Comparison of ENCODE assay signal across 21 cellular contexts in the genomic region with DNA sequence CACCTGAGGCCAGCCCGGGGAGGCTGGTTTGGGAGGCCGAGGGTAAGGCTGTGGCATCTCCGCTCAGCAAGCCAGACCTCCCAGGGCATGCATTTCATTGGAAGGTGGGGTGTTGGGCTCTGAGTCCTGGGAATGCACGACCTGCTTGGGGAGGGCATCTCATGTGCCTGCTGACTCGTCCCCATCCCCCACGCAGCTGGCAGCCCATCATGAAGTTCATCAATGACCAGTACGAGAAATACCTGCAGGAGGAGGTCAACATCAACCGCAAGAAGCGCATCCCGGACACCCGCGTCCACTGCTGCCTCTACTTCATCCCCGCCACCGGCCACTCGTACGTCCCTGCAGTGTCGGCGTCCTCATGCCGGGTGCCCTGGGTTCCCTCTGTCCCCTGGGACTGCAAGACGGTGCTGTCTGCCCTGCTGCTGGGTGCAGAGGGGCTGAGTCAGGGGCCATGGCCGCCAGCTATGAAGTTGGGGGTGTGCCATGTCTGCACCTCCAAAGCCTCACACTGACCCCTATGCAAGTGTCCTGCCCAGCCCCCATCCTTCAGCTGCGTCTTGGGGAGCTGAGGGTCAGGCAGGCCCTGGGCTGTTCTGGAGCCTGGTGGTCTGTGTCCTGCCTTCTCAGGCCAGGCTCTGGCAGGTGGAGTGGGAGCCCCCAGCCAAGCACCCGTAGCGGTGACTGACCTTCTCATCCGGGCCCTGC.
DNase-seq lines count a peak whose midpoint lies in the region; ATAC-seq and TF ChIP-seq lines count a peak whose summit lies in the region.
"Had no signal": no experiment of that assay in that cellular context is flagged by ENCODE, and none has a peak within 500 bp of the region (broad histone marks: within the 10 kb centered on the region; RNA-seq: fewer than 3 reads in every experiment).

No MANE protein-coding gene starts in this region.

- H3K27ac ChIP-seq in CD4-positive, alpha-beta T cell (ENCODE audit: low read depth, low read length) = no peak overlapping the region
- H3K27ac ChIP-seq in OCI-LY1 (ENCODE audit: low read depth, low read length, poor library complexity, severe bottlenecking) = peak overlapping the region; percentile 87
- H3K27ac ChIP-seq in right cardiac atrium (ENCODE audit: low read length) = no peak overlapping the region
- H3K27ac ChIP-seq in sigmoid colon = peak overlapping the region; percentile 79 to 87 (median 82)
- H3K27ac ChIP-seq: pancreas had no signal

- H3K79me2 ChIP-seq in OCI-LY1 (ENCODE audit: insufficient read depth, low read length) = peaks cover 17% of the 10 kb centered on the region

- H3K4me3 ChIP-seq in OCI-LY1 (ENCODE audit: low read depth, low read length, poor library complexity, severe bottlenecking) (no peak overlapping the region), right cardiac atrium (ENCODE audit: low read length) (no peak overlapping the region), sigmoid colon (no peak overlapping the region)
- H3K4me3 ChIP-seq: breast epithelium, pancreas, upper lobe of left lung had no signal

- TF ChIP-seq EP300 in sigmoid colon (IDR thresholded peaks at IDR 0.05) = no peak

- no peak for ATAC-seq in CD4-positive, alpha-beta T cell (ENCODE audit: poor library complexity)
- no peak for ATAC-seq in right cardiac atrium
- ATAC-seq in GM21367 (IDR thresholded peaks at IDR 0.05; ENCODE audit: unreplicated experiment) = no peak
- no peak for ATAC-seq in HG03457 (IDR thresholded peaks at IDR 0.05; ENCODE audit: unreplicated experiment)
- ATAC-seq: pancreas had no signal

- H3K9me3 Mint-ChIP-seq in CD4-positive, alpha-beta T cell = no peaks in the 10 kb centered on the region
- H3K9me3 Mint-ChIP-seq: dendritic cell treated with granulocyte-macrophage colony-stimulating factor and Interleukin-4, amounts not matched to agents 40 ng/mL and 50 ng/mL, for 4 days; naive B cell had no signal

- H3K4me1 Mint-ChIP-seq in CD4-positive, alpha-beta T cell (ENCODE audit: low read depth) = peaks cover 6% of the 10 kb centered on the region

- peaks cover 53% of the 10 kb centered on the region for H3K36me3 Mint-ChIP-seq in CD4-positive, alpha-beta T cell (ENCODE audit: low read depth)

- no peak overlapping the region for H3K4me3 Mint-ChIP-seq in CD4-positive, alpha-beta T cell
- H3K4me3 Mint-ChIP-seq: dendritic cell treated with granulocyte-macrophage colony-stimulating factor and Interleukin-4, amounts not matched to agents 40 ng/mL and 50 ng/mL, for 4 days; naive B cell had no signal

- POLR2A ChIA-PET in CD4-positive, alpha-beta T cell (lab: Charles Lee) = interaction anchor here (1.4 to 1.5 kb wide), 2 partner anchors 43 to 148 kb away, joined by 3 to 5 read pairs; no protein-coding TSS in a partner anchor
- POLR2A ChIA-PET in GM10248 (lab: Yijun Ruan, JAX) = no interaction called here

- H3K36me3 ChIP-seq in OCI-LY1 (ENCODE audit: insufficient read depth, low read length) (peaks cover 99% of the 10 kb centered on the region), sigmoid colon (peaks cover 34 to 69% (median 50%) of the 10 kb centered on the region in 4 donors)

- no peaks in the 10 kb centered on the region for H3K27me3 ChIP-seq in CD4-positive, alpha-beta T cell (ENCODE audit: control insufficient read depth, insufficient read depth, low read length)
- H3K27me3 ChIP-seq in OCI-LY1 (ENCODE audit: insufficient read depth, low read length) = no peaks in the 10 kb centered on the region
- no peaks in the 10 kb centered on the region for H3K27me3 ChIP-seq in right cardiac atrium (ENCODE audit: control insufficient read depth, insufficient read depth)
- H3K27me3 ChIP-seq in sigmoid colon = no peaks in the 10 kb centered on the region
- H3K27me3 ChIP-seq: breast epithelium, pancreas, upper lobe of left lung had no signal

- 90% methylated on average over 25 of the region's 25 CpGs for WGBS in right cardiac atrium
- 94% methylated on average over 25 of the region's 25 CpGs for WGBS in sigmoid colon, 2 donors

- peak overlapping the region; percentile 17 for H3K27ac Mint-ChIP-seq in CD4-positive, alpha-beta T cell
- H3K27ac Mint-ChIP-seq: dendritic cell treated with granulocyte-macrophage colony-stimulating factor and Interleukin-4, amounts not matched to agents 40 ng/mL and 50 ng/mL, for 4 days had no signal

- intact Hi-C loops in CD4-positive, alpha-beta T cell (cut with DNase I, micrococcal nuclease) = no loop called here
- intact Hi-C loops in right cardiac atrium (cut with DNase I) = no loop called here
- intact Hi-C loops in sigmoid colon (cut with DNase I) = no loop called here

- no peak for TF ChIP-seq CTCF in CD4-positive, alpha-beta T cell (IDR thresholded peaks at IDR 0.05)
- TF ChIP-seq CTCF in OCI-LY1 (IDR thresholded peaks at IDR 0.05; ENCODE audit: low read length) (no peak), sigmoid colon (IDR thresholded peaks at IDR 0.05) (no peak), GM10248 (IDR thresholded peaks at IDR 0.05; ENCODE audit: control extremely low read depth, extremely low read depth, low read depth, missing control alignments) (no peak)

- no peaks in the 10 kb centered on the region for H3K9me3 ChIP-seq in CD4-positive, alpha-beta T cell (ENCODE audit: control insufficient read depth, low read length)
- H3K9me3 ChIP-seq in OCI-LY1 (ENCODE audit: low read length) (no peaks in the 10 kb centered on the region), right cardiac atrium (ENCODE audit: control insufficient read depth, low read length) (no peaks in the 10 kb centered on the region), sigmoid colon (no peaks in the 10 kb centered on the region)
- H3K9me3 ChIP-seq: breast epithelium, pancreas, upper lobe of left lung had no signal

- no peak for DNase-seq in CD4-positive, alpha-beta T cell
- DNase-seq in right cardiac atrium = peak in 2 of 3 donors; percentile 17 to 46
- DNase-seq in sigmoid colon = peak; percentile 67
- DNase-seq in GOT3 (lab: John Stamatoyannopoulos, UW) = no peak
- DNase-seq in GM10248 (ENCODE audit: extremely low spot score) = no peak
- DNase-seq: activated CD8-positive, alpha-beta memory T cell treated with anti-CD3 and anti-CD28 coated beads, Interleukin-2, amount 50 U/mL, for 4 hours; Calu3; mesenchymal stem cell; naive B cell; NCI-H1436 treated with DMSO at 0.1 percent for 48 hours; NCI-H526; small intestine; stimulated activated CD4-positive, alpha-beta T cell treated with anti-CD3 and anti-CD28 coated beads, Interleukin-2, amount 100 ng/mL, for 48 hours; SW 1271 had no signal

- H3K9me2 ChIP-seq in OCI-LY1 (ENCODE audit: low read depth, low read length) = no peaks in the 10 kb centered on the region

- no peak overlapping the region for H3K9ac ChIP-seq in OCI-LY1 (ENCODE audit: low read length)

- H3K4me2 ChIP-seq in OCI-LY1 (ENCODE audit: low read length) = no peak overlapping the region

- H2AFZ ChIP-seq in OCI-LY1 (ENCODE audit: low read length) = no peak overlapping the region

- no peaks in the 10 kb centered on the region for H3K27me3 Mint-ChIP-seq in CD4-positive, alpha-beta T cell
- H3K27me3 Mint-ChIP-seq: dendritic cell treated with granulocyte-macrophage colony-stimulating factor and Interleukin-4, amounts not matched to agents 40 ng/mL and 50 ng/mL, for 4 days; naive B cell had no signal

- no peak for TF ChIP-seq POLR2A in sigmoid colon (IDR thresholded peaks at IDR 0.05)

- H4K20me1 ChIP-seq in OCI-LY1 (ENCODE audit: insufficient read depth, low read length) = no peaks in the 10 kb centered on the region

- H3F3A ChIP-seq in OCI-LY1 (ENCODE audit: insufficient read depth, low read length) = no peaks in the 10 kb centered on the region

- H3K4me1 ChIP-seq in OCI-LY1 (ENCODE audit: insufficient read depth, low read length, severe bottlenecking) (peaks cover 68% of the 10 kb centered on the region), right cardiac atrium (ENCODE audit: control insufficient read depth, insufficient read depth, low read length) (peaks cover 8% of the 10 kb centered on the region), sigmoid colon (peaks cover 0 to 28% (median 24%) of the 10 kb centered on the region in 4 donors)
- H3K4me1 ChIP-seq: pancreas had no signal

- CTCF ChIA-PET in CD4-positive, alpha-beta T cell (lab: Charles Lee) = interaction anchor here (1.4 kb wide), 1 partner anchor 59 kb away, joined by 4 read pairs; no protein-coding TSS in a partner anchor
- CTCF ChIA-PET in GM10248 (lab: Yijun Ruan, JAX) = interaction anchor here (5.8 kb wide), 1 partner anchor 59 kb away, joined by 34 read pairs; no protein-coding TSS in a partner anchor

Comparison
In these comparisons a context has a peak if more than half of its experiments do, and no peak if none do; other contexts are left out.
1. DNase-seq: peak in right cardiac atrium (2 of 3) and sigmoid colon (single experiment); none in CD4-positive, alpha-beta T cell (0 of 10), GOT3 (single experiment) and GM10248 (single experiment).
2. H3K27ac ChIP-seq: peak in OCI-LY1 (single experiment) and sigmoid colon (4 of 4); none in CD4-positive, alpha-beta T cell (single experiment) and right cardiac atrium (single experiment).